ENCODE assay signal across 8 cellular contexts in genomic region chr1:794918-795584, GRCh38.
A peak's percentile ranks its signal among the peaks of the same experiment; 100 is the strongest.
DNase-seq lines count a peak whose midpoint lies in the region; ATAC-seq, FAIRE-seq and TF ChIP-seq lines count a peak whose summit lies in the region.
"Not testable (repeated sequence)": the region's sequence is repeated elsewhere in the genome, so short reads cannot be mapped to it uniquely, and the experiment has no call there.

No MANE protein-coding gene starts in this region.

- H3K27ac ChIP-seq in endothelial cell of umbilical vein (ENCODE audit: insufficient read depth, low read depth, low read length); gastroesophageal sphincter; right lobe of liver; aorta (ENCODE audit: low read depth in 1 of 2, low read length in 2 of 2): not testable (repeated sequence)
- H3K27ac ChIP-seq in heart right ventricle (peak overlapping the region in 7 of 10 donors; percentile 35 to 79 (median 57)), right atrium auricular region (peak overlapping the region; percentile 7 to 13)

- H3K27me3 ChIP-seq in endothelial cell of umbilical vein (ENCODE audit: control insufficient read depth in 2 of 2, insufficient read depth in 2 of 2, low read length in 2 of 2); gastroesophageal sphincter; heart right ventricle; right atrium auricular region; right lobe of liver; aorta (ENCODE audit: control insufficient read depth in 1 of 2, insufficient read depth in 2 of 2, low read length in 1 of 2): not testable (repeated sequence)

- POLR2A ChIA-PET in endothelial cell of umbilical vein (lab: Charles Lee) = not testable (repeated sequence)

- H3K4me1 ChIP-seq in endothelial cell of umbilical vein (ENCODE audit: control insufficient read depth, extremely low read depth, insufficient read depth, low read length); gastroesophageal sphincter; right atrium auricular region; right lobe of liver; aorta (ENCODE audit: control insufficient read depth in 1 of 2, insufficient read depth in 2 of 2, low read length in 2 of 2): not testable (repeated sequence)
- peaks cover 0 to 22% (median 8%) of the 10 kb centered on the region in 9 donors for H3K4me1 ChIP-seq in heart right ventricle

- ATAC-seq in gastroesophageal sphincter (peak; percentile 28), heart right ventricle (peak; percentile 67 to 95 (median 92)), right lobe of liver (peak; percentile 59 to 83 (median 67)), sciatic nerve (peak; percentile 59), aorta (ENCODE audit: low FRiP score) (peak; percentile 54)

- CTCF ChIA-PET in endothelial cell of umbilical vein (lab: Charles Lee) = not testable (repeated sequence)

- not testable (repeated sequence) for H3K9me3 ChIP-seq in endothelial cell of umbilical vein (replicated peaks; ENCODE audit: control insufficient read depth, insufficient read depth, low read length); gastroesophageal sphincter; heart right ventricle; right atrium auricular region; right lobe of liver; aorta (ENCODE audit: control insufficient read depth, low read length)

- BruUV-seq in endothelial cell of umbilical vein (replicated peaks; lab: Mats Ljungman, UMichigan) = not testable (repeated sequence)

- not testable (repeated sequence) for FAIRE-seq in endothelial cell of umbilical vein (lab: Jason Lieb, UNC)

- DNase-seq in cardiac fibroblast (ENCODE audit: low read depth in 2 of 2) (peak; percentile 34 to 43), endothelial cell of umbilical vein (ENCODE audit: low read depth, low spot score) (peak; percentile 27), heart right ventricle (peak in 1 of 2 donors; percentile 38)
- DNase-seq in right atrium auricular region (ENCODE audit: low spot score); right lobe of liver; sciatic nerve (ENCODE audit: low spot score); aorta: not testable (repeated sequence)

- not testable (repeated sequence) for H3K9me1 ChIP-seq in endothelial cell of umbilical vein (replicated peaks; ENCODE audit: control insufficient read depth, extremely low read depth, insufficient read depth, low read length)

- 53 to 65% methylated on average over 3 to 4 of the region's 9 CpGs for WGBS in gastroesophageal sphincter (ENCODE audit: low coverage in 1 of 2), 2 donors
- WGBS in heart right ventricle, 2 donors = 20% methylated on average over 7 to 9 of the region's 9 CpGs
- WGBS in right lobe of liver (ENCODE audit: insufficient coverage, low coverage, low lambda C conversion rate, missing lambda C conversion rate) = 61% methylated on average over 9 of the region's 9 CpGs
- 34 to 41% methylated on average over 8 to 9 of the region's 9 CpGs for WGBS in aorta, 2 donors

- not testable (repeated sequence) for TF ChIP-seq POLR2A in endothelial cell of umbilical vein (IDR thresholded peaks at IDR 0.05; ENCODE audit: low read depth, low read length); gastroesophageal sphincter (IDR thresholded peaks at IDR 0.05); right lobe of liver (IDR thresholded peaks at IDR 0.05)

- intact Hi-C loops in endothelial cell of umbilical vein (cut with micrococcal nuclease); heart right ventricle (cut with DNase I); right lobe of liver (cut with DNase I); sciatic nerve (cut with DNase I); aorta (cut with DNase I): not testable (repeated sequence)

- TF ChIP-seq EP300 in gastroesophageal sphincter (IDR thresholded peaks at IDR 0.05) = not testable (repeated sequence)

- not testable (repeated sequence) for TF ChIP-seq CTCF in cardiac fibroblast (IDR thresholded peaks at IDR 0.05; ENCODE audit: low read depth, low read length); endothelial cell of umbilical vein (IDR thresholded peaks at IDR 0.05; ENCODE audit: extremely low read depth in 1 of 2, insufficient read depth in 1 of 2, low read depth in 1 of 2, low read length in 2 of 2); gastroesophageal sphincter (IDR thresholded peaks at IDR 0.05); heart right ventricle (IDR thresholded peaks at IDR 0.05); right atrium auricular region (IDR thresholded peaks at IDR 0.05); right lobe of liver (IDR thresholded peaks at IDR 0.05)

- H3K4me2 ChIP-seq in endothelial cell of umbilical vein (ENCODE audit: insufficient read depth, low read length) = not testable (repeated sequence)

- H3K36me3 ChIP-seq in endothelial cell of umbilical vein (ENCODE audit: control insufficient read depth in 2 of 2, extremely low read depth in 1 of 2, insufficient read depth in 2 of 2, low read length in 2 of 2); gastroesophageal sphincter; heart right ventricle; right atrium auricular region; right lobe of liver; aorta (ENCODE audit: control insufficient read depth in 1 of 2, insufficient read depth in 2 of 2, low read length in 1 of 2): not testable (repeated sequence)

- H3K9ac ChIP-seq in endothelial cell of umbilical vein (replicated peaks; ENCODE audit: extremely low read depth, insufficient read depth, low read length) = not testable (repeated sequence)

- not testable (repeated sequence) for H3K4me3 ChIP-seq in cardiac fibroblast (replicated peaks in 1 of 2; ENCODE audit: low read depth in 2 of 2, low read length in 2 of 2); endothelial cell of umbilical vein (replicated peaks in 1 of 3; ENCODE audit: insufficient read depth in 1 of 3, low read depth in 1 of 3, low read length in 3 of 3); gastroesophageal sphincter; heart right ventricle; right atrium auricular region; right lobe of liver; aorta (ENCODE audit: low read length in 2 of 2)

- not testable (repeated sequence) for H3K79me2 ChIP-seq in endothelial cell of umbilical vein (ENCODE audit: control insufficient read depth, insufficient read depth, low read length)

- not testable (repeated sequence) for H2AFZ ChIP-seq in endothelial cell of umbilical vein (ENCODE audit: low read depth, low read length)

- dilution Hi-C loops in endothelial cell of umbilical vein (cut with MboI; ENCODE audit: extremely low pct_ligation_motif_present, low sequenced_read_pairs) = not testable (repeated sequence)

- not testable (repeated sequence) for H4K20me1 ChIP-seq in endothelial cell of umbilical vein (replicated peaks; ENCODE audit: control insufficient read depth, extremely low read depth, insufficient read depth, low read length)

Comparison
In these comparisons a context has a peak if more than half of its experiments do, and no peak if none do; other contexts are left out.
1. ATAC-seq: peak in every context shown above with its lines; median percentile 92 in heart right ventricle; 67 in right lobe of liver; 59 in sciatic nerve; 54 in aorta; 28 in gastroesophageal sphincter.